In the genomic region with DNA sequence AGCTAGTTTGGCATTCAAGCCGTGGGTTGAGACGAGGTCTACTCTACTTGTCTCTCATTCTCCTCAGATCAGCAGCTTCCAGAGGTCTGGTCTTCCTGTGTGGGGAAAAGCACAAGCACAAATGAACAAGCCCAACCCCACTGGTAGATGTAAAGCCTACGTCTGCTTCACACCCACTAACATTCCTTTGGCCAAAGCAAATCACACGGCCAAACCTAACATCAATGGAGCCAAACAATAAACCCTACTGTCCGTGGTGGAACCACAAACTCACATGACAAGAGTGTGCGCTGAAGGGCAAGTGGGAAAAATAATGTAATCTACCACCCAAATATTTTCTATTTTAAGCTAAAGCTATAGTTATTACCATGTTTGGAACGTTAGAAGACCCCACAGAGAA, we compare ENCODE assay signal across 18 cellular contexts.
DNase-seq lines count a peak whose midpoint lies in the region; ATAC-seq, FAIRE-seq and TF ChIP-seq lines count a peak whose summit lies in the region.
"Had no signal": no experiment of that assay in that cellular context is flagged by ENCODE, and none has a peak within 500 bp of the region (broad histone marks: within the 10 kb centered on the region; RNA-seq: fewer than 3 reads in every experiment).

No MANE protein-coding gene starts in this region.

- H3K4me3 Mint-ChIP-seq in astrocyte (ENCODE audit: unreplicated experiment), result no peak overlapping the region
- no peak overlapping the region for H3K4me3 Mint-ChIP-seq in neural crest cell
- H3K4me3 Mint-ChIP-seq: CD4-positive, CD25-positive, alpha-beta regulatory T cell had no signal

- no peak overlapping the region for H2AK9ac ChIP-seq in IMR-90 (replicated peaks; ENCODE audit: low read depth, low read length, poor library complexity)

- peak overlapping the region; percentile 63 for H2AFZ ChIP-seq in IMR-90 (replicated peaks; ENCODE audit: low read length, poor library complexity)
- no peak overlapping the region for H2AFZ ChIP-seq in astrocyte (ENCODE audit: low read depth, low read length)

- TF ChIP-seq RAD21 in IMR-90 (IDR thresholded peaks at IDR 0.05; ENCODE audit: low read length), result no peak

- peaks cover 7% of the 10 kb centered on the region for H3K9me3 ChIP-seq in IMR-90 (ENCODE audit: control insufficient read depth, insufficient read depth, low read length)
- peaks cover 3% of the 10 kb centered on the region for H3K9me3 ChIP-seq in astrocyte (ENCODE audit: insufficient read depth, low read depth, low read length)
- no peaks in the 10 kb centered on the region for H3K9me3 ChIP-seq in aorta (ENCODE audit: control insufficient read depth, low read length)
- no peaks in the 10 kb centered on the region for H3K9me3 ChIP-seq in vagina

- intact Hi-C loops in IMR-90 (cut with micrococcal nuclease) (no loop called here), aorta (cut with DNase I) (no loop called here), vagina (cut with DNase I) (no loop called here)

- ATAC-seq in IMR-90 (ENCODE audit: low read depth), result no peak
- no peak for ATAC-seq in aorta (ENCODE audit: low FRiP score)
- ATAC-seq: GM12878, HCT116 had no signal

- H3K79me2 ChIP-seq in astrocyte (ENCODE audit: insufficient read depth, low read length), result no peaks in the 10 kb centered on the region

- no peak overlapping the region for H2BK20ac ChIP-seq in IMR-90 (ENCODE audit: low read depth, low read length)

- no peak overlapping the region for H3K56ac ChIP-seq in IMR-90 (ENCODE audit: extremely low read depth, insufficient read depth, low read length)

- H3K36me3 ChIP-seq in IMR-90 (ENCODE audit: control insufficient read depth, insufficient read depth, low read length) (no peaks in the 10 kb centered on the region), astrocyte (ENCODE audit: insufficient read depth, low read length) (no peaks in the 10 kb centered on the region), aorta (ENCODE audit: control insufficient read depth in 1 of 2, insufficient read depth in 2 of 2, low read length in 1 of 2) (no peaks in the 10 kb centered on the region), vagina (no peaks in the 10 kb centered on the region)
- H3K36me3 ChIP-seq: BLaER1 had no signal

- H3K4me2 ChIP-seq in IMR-90 (ENCODE audit: low read depth, low read length) (no peak overlapping the region), astrocyte (ENCODE audit: low read length) (no peak overlapping the region)
- H3K4me2 ChIP-seq: BLaER1 had no signal

- H3K14ac ChIP-seq in IMR-90 (replicated peaks; ENCODE audit: low read depth, low read length), result no peak overlapping the region

- H3K18ac ChIP-seq in IMR-90 (ENCODE audit: low read depth, low read length), result no peak overlapping the region

- POLR2A ChIA-PET in IMR-90 (lab: Charles Lee; ENCODE audit: unreplicated experiment), result no interaction called here

- H4K5ac ChIP-seq in IMR-90 (ENCODE audit: low read depth, low read length), result no peak overlapping the region

- no peak overlapping the region for H2BK120ac ChIP-seq in IMR-90 (ENCODE audit: low read depth, low read length)

- H2BK5ac ChIP-seq in IMR-90 (ENCODE audit: low read depth, low read length, poor library complexity, severe bottlenecking), result no peak overlapping the region

- peaks cover 10% of the 10 kb centered on the region for H3K27me3 Mint-ChIP-seq in astrocyte (ENCODE audit: low read depth, unreplicated experiment)
- no peaks in the 10 kb centered on the region for H3K27me3 Mint-ChIP-seq in neural crest cell (ENCODE audit: low read depth)

- H2AK5ac ChIP-seq in IMR-90 (ENCODE audit: low read depth, low read length), result no peak overlapping the region

- no peaks in the 10 kb centered on the region for H3K9me1 ChIP-seq in IMR-90 (ENCODE audit: insufficient read depth, low read length)

- no peak overlapping the region for H4K91ac ChIP-seq in IMR-90 (ENCODE audit: insufficient read depth, low read depth, low read length)

- H3K36me3 Mint-ChIP-seq in astrocyte (ENCODE audit: low read depth, unreplicated experiment) (no peaks in the 10 kb centered on the region), neural crest cell (ENCODE audit: low read depth) (no peaks in the 10 kb centered on the region)
- H3K36me3 Mint-ChIP-seq: CD4-positive, CD25-positive, alpha-beta regulatory T cell had no signal

- in situ Hi-C loops in IMR-90 (cut with MboI; ENCODE audit: low sequenced_read_pairs), result no loop called here

- no peaks in the 10 kb centered on the region for H3K79me1 ChIP-seq in IMR-90 (ENCODE audit: low read depth in 1 of 2, low read length in 2 of 2)

- TF ChIP-seq CTCF in IMR-90 (conservative IDR thresholded peaks at IDR 0.05; ENCODE audit: low read depth, low read length) (no peak), astrocyte (IDR thresholded peaks at IDR 0.05; ENCODE audit: insufficient read depth, low read depth, low read length) (no peak), neural crest cell (conservative IDR thresholded peaks at IDR 0.05) (no peak), vagina (IDR thresholded peaks at IDR 0.05) (no peak)

- H3K27ac ChIP-seq in IMR-90 (ENCODE audit: insufficient read depth, low read length) (no peak overlapping the region), astrocyte (ENCODE audit: low read depth, low read length) (no peak overlapping the region), aorta (ENCODE audit: low read depth in 1 of 2, low read length in 2 of 2) (no peak overlapping the region), vagina (no peak overlapping the region)
- H3K27ac ChIP-seq: BLaER1, HL-60 had no signal

- DNase-seq in COLO829 (ENCODE audit: low spot score) (peak; percentile 94), IMR-90 (peak; percentile 20), astrocyte (ENCODE audit: low read depth) (peak; percentile 13), neural crest cell (ENCODE audit: low read depth, low spot score) (no peak), C1 segment of cervical spinal cord (lab: John Stamatoyannopoulos, UW) (no peak), aorta (no peak), vagina (ENCODE audit: extremely low spot score in 2 of 2) (no peak)
- DNase-seq: 8988T; AML-193; Calu3; CD4-positive, CD25-positive, alpha-beta regulatory T cell; DMS 273 treated with DMSO at 0.1 percent for 48 hours had no signal

- H3K4me1 ChIP-seq in IMR-90 (ENCODE audit: control insufficient read depth, insufficient read depth, low read length), result no peaks in the 10 kb centered on the region
- no peaks in the 10 kb centered on the region for H3K4me1 ChIP-seq in astrocyte (ENCODE audit: insufficient read depth, low read length)
- no peaks in the 10 kb centered on the region for H3K4me1 ChIP-seq in aorta (ENCODE audit: control insufficient read depth in 1 of 2, insufficient read depth in 2 of 2, low read length in 2 of 2)
- H3K4me1 ChIP-seq in vagina, result no peaks in the 10 kb centered on the region
- H3K4me1 ChIP-seq: BLaER1 had no signal

- H3K23ac ChIP-seq in IMR-90 (ENCODE audit: low read depth, low read length), result no peak overlapping the region

- no CpG with 5 or more reads among the region's 7 CpGs for WGBS in IMR-90 (ENCODE audit: extremely low coverage in 2 of 2, insufficient read length in 1 of 2), 2 experiments
- 56 to 64% methylated on average over 7 of the region's 7 CpGs for WGBS in aorta, 2 donors

- H4K8ac ChIP-seq in IMR-90 (ENCODE audit: low read depth in 2 of 2, low read length in 2 of 2), result no peak overlapping the region

- H4K20me1 ChIP-seq in IMR-90 (ENCODE audit: insufficient read depth, low read length), result no peaks in the 10 kb centered on the region
- no peaks in the 10 kb centered on the region for H4K20me1 ChIP-seq in astrocyte (ENCODE audit: insufficient read depth, low read length)
- H4K20me1 ChIP-seq: BLaER1 had no signal

- H3K9me3 Mint-ChIP-seq in astrocyte (ENCODE audit: unreplicated experiment) (peaks cover 4% of the 10 kb centered on the region), neural crest cell (peaks cover 5% of the 10 kb centered on the region)

- no peak for TF ChIP-seq POLR2A in IMR-90 (IDR thresholded peaks at IDR 0.05; ENCODE audit: low read depth, low read length)
- TF ChIP-seq POLR2A in vagina (IDR thresholded peaks at IDR 0.05), result no peak

- peak overlapping the region; percentile 27 for H3K27ac Mint-ChIP-seq in astrocyte (ENCODE audit: unreplicated experiment)
- H3K27ac Mint-ChIP-seq in neural crest cell (ENCODE audit: unreplicated experiment), result peak overlapping the region; percentile 70
- H3K27ac Mint-ChIP-seq: CD4-positive, CD25-positive, alpha-beta regulatory T cell had no signal

- H3K4me3 ChIP-seq in IMR-90 (ENCODE audit: insufficient read depth, low read depth, low read length) (no peak overlapping the region), astrocyte (ENCODE audit: insufficient read depth, low read depth, low read length) (no peak overlapping the region), aorta (ENCODE audit: low read length in 2 of 2) (no peak overlapping the region), vagina (no peak overlapping the region)
- H3K4me3 ChIP-seq: BLaER1, GM12878 had no signal

- no peak overlapping the region for H3K4ac ChIP-seq in IMR-90 (ENCODE audit: low read depth, low read length)

- H3K4me1 Mint-ChIP-seq in astrocyte (ENCODE audit: low read depth, unreplicated experiment) (peaks cover 10% of the 10 kb centered on the region), neural crest cell (peaks cover 4% of the 10 kb centered on the region)
- H3K4me1 Mint-ChIP-seq: CD4-positive, CD25-positive, alpha-beta regulatory T cell had no signal

- no TSS peak for BruUV-seq in IMR-90 (replicated peaks; lab: Mats Ljungman, UMichigan)

- H2BK15ac ChIP-seq in IMR-90 (ENCODE audit: low read depth, low read length), result no peak overlapping the region

- CTCF ChIA-PET in IMR-90 (lab: Yijun Ruan, JAX), result no interaction called here

- dilution Hi-C loops in IMR-90 (cut with HindIII; ENCODE audit: low sequenced_read_pairs, unreplicated experiment), result no loop called here

- H3K9ac ChIP-seq in IMR-90 (ENCODE audit: low read depth, low read length) (no peak overlapping the region), astrocyte (ENCODE audit: low read length) (no peak overlapping the region)
- H3K9ac ChIP-seq: BLaER1 had no signal

- H3K27me3 ChIP-seq in IMR-90 (ENCODE audit: control insufficient read depth, insufficient read depth, low read length), result peaks cover 9% of the 10 kb centered on the region
- peaks cover 5% of the 10 kb centered on the region for H3K27me3 ChIP-seq in astrocyte (ENCODE audit: insufficient read depth, low read length)
- no peaks in the 10 kb centered on the region for H3K27me3 ChIP-seq in aorta (ENCODE audit: control insufficient read depth in 1 of 2, insufficient read depth in 2 of 2, low read length in 1 of 2)
- H3K27me3 ChIP-seq in vagina, result no peaks in the 10 kb centered on the region
- H3K27me3 ChIP-seq: BLaER1 had no signal

- no peak for FAIRE-seq in astrocyte (lab: Jason Lieb, UNC)
- FAIRE-seq: GM12878, GM18507, GM19239 had no signal

TF ChIP-seq in IMR-90, 13 proteins besides CTCF, POLR2A, EP300 and RAD21 (continues in another document):
- TF ChIP-seq MAFK (IDR thresholded peaks at IDR 0.05; ENCODE audit: low read depth, low read length) (no peak), FOS (IDR thresholded peaks at IDR 0.05; ENCODE audit: low read depth, low read length) (no peak)

Comparison
In these comparisons a context has a peak if more than half of its experiments do, and no peak if none do; other contexts are left out.
1. DNase-seq: peak in COLO829 (single experiment), IMR-90 (single experiment) and astrocyte (single experiment); none in neural crest cell (single experiment), C1 segment of cervical spinal cord (0 of 14), aorta (0 of 2) and vagina (0 of 2).